ENCODE assay signal across 8 cellular contexts in genomic region chr2:172554352-172555271, GRCh38. TPM values are rescaled to one million over a fixed set of nuclear protein-coding genes. Genes with fewer than 3 reads are reported as not detected.
DNase-seq lines count a peak whose midpoint lies in the region; ATAC-seq and TF ChIP-seq lines count a peak whose summit lies in the region.

No MANE protein-coding gene starts in this region.

- TF ChIP-seq CTCF in A673 (conservative IDR thresholded peaks at IDR 0.05; ENCODE audit: low read depth, low read length) (no peak), ascending aorta (IDR thresholded peaks at IDR 0.05) (no peak)

- H3K4me3 ChIP-seq in A673 (ENCODE audit: low read depth, low read length, poor library complexity, severe bottlenecking), result peak overlapping the region; percentile 90
- peak overlapping the region; percentile 96 to 97 for H3K4me3 ChIP-seq in ascending aorta
- peak overlapping the region in 1 of 2 experiments; percentile 98 for H3K4me3 ChIP-seq in mesenchymal stem cell (ENCODE audit: insufficient read depth in 1 of 2, low read depth in 1 of 2, low read length in 2 of 2)

- peaks cover 4% of the 10 kb centered on the region for H3K4me1 ChIP-seq in A673 (ENCODE audit: insufficient read depth, low read length, poor library complexity, severe bottlenecking)
- H3K4me1 ChIP-seq in ascending aorta, result peaks cover 0 to 10% of the 10 kb centered on the region in 2 donors
- H3K4me1 ChIP-seq in mesenchymal stem cell (ENCODE audit: control insufficient read depth, insufficient read depth, low read depth, low read length), result peaks cover 4% of the 10 kb centered on the region

- H2BK5ac ChIP-seq in mesenchymal stem cell (ENCODE audit: low read depth, low read length, poor library complexity, severe bottlenecking), result no peak overlapping the region

- H3K27me3 ChIP-seq in A673 (replicated peaks; ENCODE audit: insufficient read depth, low read depth, low read length, poor library complexity), result no peaks in the 10 kb centered on the region
- no peaks in the 10 kb centered on the region for H3K27me3 ChIP-seq in ascending aorta
- H3K27me3 ChIP-seq in mesenchymal stem cell (ENCODE audit: control insufficient read depth in 1 of 2, insufficient read depth in 1 of 2, low read length in 2 of 2), result no peaks in the 10 kb centered on the region

- no peak overlapping the region for H2AK5ac ChIP-seq in mesenchymal stem cell (ENCODE audit: low read length, severe bottlenecking)

- no peak overlapping the region for H4K8ac ChIP-seq in mesenchymal stem cell (ENCODE audit: low read length)

- no peak overlapping the region for H4K91ac ChIP-seq in mesenchymal stem cell (ENCODE audit: low read length)

- H3K23ac ChIP-seq in mesenchymal stem cell (ENCODE audit: low read length in 2 of 2), result no peak overlapping the region

- no peak for ATAC-seq in GM19035 (IDR thresholded peaks at IDR 0.05; ENCODE audit: unreplicated experiment)
- ATAC-seq in activated CD4-positive, CD25-positive, alpha-beta regulatory T cell treated with anti-CD3 and anti-CD28 coated beads, Interleukin-2, amount 50 U/mL, for 24 hours, result no peak
- no peak for ATAC-seq in HG03469 (IDR thresholded peaks at IDR 0.05; ENCODE audit: unreplicated experiment)

- H3K9ac ChIP-seq in mesenchymal stem cell (ENCODE audit: low read length), result peak overlapping the region; percentile 94

- no peak overlapping the region for H2BK15ac ChIP-seq in mesenchymal stem cell (ENCODE audit: low read depth, poor library complexity, severe bottlenecking)

- H3K4ac ChIP-seq in mesenchymal stem cell (ENCODE audit: low read depth in 1 of 2, low read length in 2 of 2), result no peak overlapping the region

- no TSS peak for BruUV-seq in A673 (replicated peaks; lab: Mats Ljungman, UMichigan)

- WGBS in mesenchymal stem cell, result 80% methylated on average over 14 of the region's 18 CpGs

- no peak overlapping the region for H2BK12ac ChIP-seq in mesenchymal stem cell (ENCODE audit: low read length in 2 of 2)

- DNase-seq in A673 (ENCODE audit: low spot score) (no peak), HT-29 (ENCODE audit: low spot score) (peak; percentile 22), ascending aorta (ENCODE audit: low spot score in 2 of 2) (no peak), mesenchymal stem cell (no peak), UCSD-AML1 (lab: John Stamatoyannopoulos, UW; ENCODE audit: unreplicated experiment) (no peak)

- intact Hi-C loops in A673 (cut with micrococcal nuclease; ENCODE audit: unreplicated experiment), result no loop called here
- intact Hi-C loops in ascending aorta (cut with DNase I), result loop anchor here (2.0 to 10.0 kb wide), 7 partner anchors 460 to 1690 kb away; partner anchors contain the start of genes DCAF17, DYNC1I2, GORASP2 and METTL8

- H3K18ac ChIP-seq in mesenchymal stem cell (ENCODE audit: low read depth in 1 of 2, low read length in 2 of 2), result no peak overlapping the region

- H3K9me3 ChIP-seq in A673 (ENCODE audit: low read depth, low read length, poor library complexity, severe bottlenecking) (no peaks in the 10 kb centered on the region), ascending aorta (no peaks in the 10 kb centered on the region), mesenchymal stem cell (ENCODE audit: control insufficient read depth, low read length) (no peaks in the 10 kb centered on the region)

- H3K79me1 ChIP-seq in mesenchymal stem cell (replicated peaks; ENCODE audit: low read length, poor library complexity, severe bottlenecking), result peaks cover 4% of the 10 kb centered on the region

- POLR2A ChIA-PET in A673 (lab: Charles Lee; ENCODE audit: low non-redundant PET), result no interaction called here

- H3K27ac ChIP-seq in A673 (ENCODE audit: low read depth, low read length, poor library complexity, severe bottlenecking), result peak overlapping the region; percentile 84
- peak overlapping the region; percentile 93 to 95 for H3K27ac ChIP-seq in ascending aorta
- H3K27ac ChIP-seq in mesenchymal stem cell (ENCODE audit: low read length, poor library complexity, severe bottlenecking), result no peak overlapping the region

- H3K4me2 ChIP-seq in mesenchymal stem cell (ENCODE audit: low read length, poor library complexity, severe bottlenecking), result no peak overlapping the region

- H2BK120ac ChIP-seq in mesenchymal stem cell (ENCODE audit: low read depth, low read length), result no peak overlapping the region

- H3K36me3 ChIP-seq in A673 (ENCODE audit: insufficient read depth, low read length, poor library complexity, severe bottlenecking) (no peaks in the 10 kb centered on the region), ascending aorta (no peaks in the 10 kb centered on the region), mesenchymal stem cell (ENCODE audit: control insufficient read depth in 1 of 2, insufficient read depth in 2 of 2, low read depth in 1 of 2, low read length in 2 of 2) (no peaks in the 10 kb centered on the region)

- CTCF ChIA-PET in A673 (lab: Charles Lee), result no interaction called here

- H2AFZ ChIP-seq in mesenchymal stem cell (ENCODE audit: low read depth, low read length), result no peak overlapping the region

- no peak overlapping the region for H3K14ac ChIP-seq in mesenchymal stem cell (ENCODE audit: low read length in 2 of 2)

RNA-seq across cellular contexts. Expression of gene PDK1, which starts 1.3 kb away (rescaled TPM):
- total RNA-seq in A673 (2021), result 6.8 and 12.7 TPM in 2 replicates
- 9.7 and 20.7 TPM in 2 replicates for total RNA-seq in HT-29 (2014; rRNA removed; shearing (Covaris generic))
- 24.2 TPM for total RNA-seq in ascending aorta
- polyA plus RNA-seq in mesenchymal stem cell (2013, experiment 1 of 2), result 5.6 TPM
- polyA plus RNA-seq in mesenchymal stem cell (2013, experiment 2 of 2), result 6.0 TPM
